11 cellular contexts compared by ENCODE assay signal in genomic region chr10:60148266-60148840, GRCh38.
DNase-seq lines count a peak whose midpoint lies in the region; ATAC-seq and TF ChIP-seq lines count a peak whose summit lies in the region.
"Had no signal": no experiment of that assay in that cellular context is flagged by ENCODE, and none has a peak within 500 bp of the region (broad histone marks: within the 10 kb centered on the region; RNA-seq: fewer than 3 reads in every experiment).

No MANE protein-coding gene starts in this region.

- no peaks in the 10 kb centered on the region for H3K27me3 ChIP-seq in adipocyte (replicated peaks; ENCODE audit: control insufficient read depth, insufficient read depth, low read length)
- no peaks in the 10 kb centered on the region for H3K27me3 ChIP-seq in heart right ventricle
- H3K27me3 ChIP-seq in skeletal muscle satellite cell (ENCODE audit: control insufficient read depth, insufficient read depth, low read length): no peaks in the 10 kb centered on the region

- peak overlapping the region; percentile 13 for H3K4me2 ChIP-seq in skeletal muscle satellite cell (ENCODE audit: low read length)

- H3K9ac ChIP-seq in adipocyte (ENCODE audit: low read length) (no peak overlapping the region), skeletal muscle satellite cell (ENCODE audit: low read depth, low read length) (no peak overlapping the region)

- no peak overlapping the region for H3K4me3 ChIP-seq in adipocyte (ENCODE audit: low read length)
- no peak overlapping the region for H3K4me3 ChIP-seq in heart right ventricle
- no peak overlapping the region for H3K4me3 ChIP-seq in skeletal muscle satellite cell (ENCODE audit: low read length)

- no peaks in the 10 kb centered on the region for H3K36me3 ChIP-seq in adipocyte (ENCODE audit: control insufficient read depth, insufficient read depth, low read length, severe bottlenecking)
- peaks cover 0 to 13% (median 0%) of the 10 kb centered on the region in 9 donors for H3K36me3 ChIP-seq in heart right ventricle
- no peaks in the 10 kb centered on the region for H3K36me3 ChIP-seq in skeletal muscle satellite cell (ENCODE audit: insufficient read depth, low read length)

- H3K9me3 ChIP-seq in adipocyte (ENCODE audit: control insufficient read depth, low read length): no peaks in the 10 kb centered on the region
- no peaks in the 10 kb centered on the region for H3K9me3 ChIP-seq in heart right ventricle
- no peaks in the 10 kb centered on the region for H3K9me3 ChIP-seq in skeletal muscle satellite cell (replicated peaks; ENCODE audit: low read length)

- ATAC-seq in heart right ventricle: peak in 5 of 8 donors; percentile 55 to 76 (median 74)
- no peak for ATAC-seq in GM19328 (IDR thresholded peaks at IDR 0.05; ENCODE audit: unreplicated experiment)
- ATAC-seq in GM18867 (IDR thresholded peaks at IDR 0.05; ENCODE audit: unreplicated experiment): no peak

- DNase-seq in H4 (ENCODE audit: low spot score) (peak; percentile 75), adipocyte (ENCODE audit: low read depth) (peak; percentile 78), heart right ventricle (peak in 1 of 2 donors; percentile 12), NCI-H526 treated with DMSO at 0.1 percent for 48 hours (lab: John Stamatoyannopoulos, UW) (no peak), NCI-H2107 treated with DMSO at 0.1 percent for 48 hours (lab: John Stamatoyannopoulos, UW; ENCODE audit: unreplicated experiment) (no peak)
- DNase-seq: activated gamma-delta T cell, hippocampal formation, NCI-H524 had no signal

- H3K4me1 ChIP-seq in adipocyte (ENCODE audit: control insufficient read depth, insufficient read depth, low read length): peaks cover 13% of the 10 kb centered on the region
- H3K4me1 ChIP-seq in heart right ventricle: peaks cover 0 to 25% (median 13%) of the 10 kb centered on the region in 9 donors
- H3K4me1 ChIP-seq in skeletal muscle satellite cell (ENCODE audit: control insufficient read depth, insufficient read depth, low read length): peaks cover 16% of the 10 kb centered on the region

- intact Hi-C loops in heart right ventricle (cut with DNase I): no loop called here

- TF ChIP-seq CTCF in heart right ventricle (IDR thresholded peaks at IDR 0.05): no peak

- peak overlapping the region in 4 of 10 donors; percentile 7 to 63 (median 26) for H3K27ac ChIP-seq in heart right ventricle

Comparison
In these comparisons a context has a peak if more than half of its experiments do, and no peak if none do; other contexts are left out.
1. DNase-seq: peak in H4 (single experiment) and adipocyte (single experiment); none in NCI-H526 treated with DMSO at 0.1 percent for 48 hours (single experiment) and NCI-H2107 treated with DMSO at 0.1 percent for 48 hours (single experiment).
2. ATAC-seq: peak in heart right ventricle (5 of 8); none in GM19328 (single experiment) and GM18867 (single experiment).